In the genomic region with DNA sequence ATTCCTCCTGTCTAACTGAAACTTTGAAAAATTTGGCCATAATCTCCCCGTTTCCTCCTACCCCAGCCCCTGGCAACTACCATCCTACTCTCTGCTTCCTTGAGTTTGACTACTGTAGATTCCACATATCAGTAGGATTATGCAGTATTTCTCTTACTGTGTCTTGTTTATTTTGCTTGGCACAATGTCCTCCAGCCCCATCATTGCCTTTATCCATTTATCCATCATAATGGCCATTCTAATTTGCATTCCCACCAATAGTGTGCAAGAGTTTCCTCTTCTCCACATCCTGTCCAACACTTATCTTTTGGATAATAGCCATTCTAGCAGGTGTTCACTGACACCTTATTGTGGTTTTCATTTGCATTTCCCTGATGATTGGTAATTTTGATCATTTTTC, we compare ENCODE assay signal across 15 cellular contexts.
"Had no signal": no experiment of that assay in that cellular context is flagged by ENCODE, and none has a peak within 500 bp of the region (broad histone marks: within the 10 kb centered on the region; RNA-seq: fewer than 3 reads in every experiment).

No MANE protein-coding gene starts in this region.

- ATAC-seq: activated naive CD4-positive, alpha-beta T cell treated with anti-CD3 and anti-CD28 coated beads, Interleukin-2, amount 50 U/mL, for 72 hours; activated T-cell treated with anti-CD3 and anti-CD28 coated beads, Interleukin-2, amount 50 U/mL, for 4 hours; psoas muscle; right lobe of liver; stimulated activated effector memory CD8-positive, alpha-beta T cell treated with anti-CD3 and anti-CD28 coated beads, Interleukin-12 subunit alpha, Interleukin-12 subunit beta, amount 100 ng/mL, for 72 hours had no signal

- H3K36me3 ChIP-seq: right lobe of liver, tibial artery, vagina had no signal

- DNase-seq: activated CD4-positive, alpha-beta memory T cell treated with anti-CD3 and anti-CD28 coated beads for 36 hours; activated CD4-positive, CD25-positive, alpha-beta regulatory T cell treated with anti-CD3 and anti-CD28 coated beads, Interleukin-2, amount 50 U/mL, for 72 hours; activated effector memory CD4-positive, alpha-beta T cell treated with anti-CD3 and anti-CD28 coated beads, Interleukin-2, amount 50 U/mL, for 16 hours; activated T-cell treated with anti-CD3 and anti-CD28 coated beads, Interleukin-2, amount 50 U/mL, for 4 hours; amniotic stem cell; effector memory CD4-positive, alpha-beta T cell; hippocampal formation; kidney glomerular epithelial cell; psoas muscle; right lobe of liver; tibial artery had no signal

- H3K4me3 ChIP-seq: psoas muscle, right lobe of liver, tibial artery, vagina had no signal

- H3K27me3 ChIP-seq: tibial artery, vagina had no signal

- H3K27ac ChIP-seq: epithelial cell of prostate, psoas muscle, right lobe of liver, tibial artery, vagina had no signal
